19 cellular contexts compared by ENCODE assay signal in genomic region chr3:128546646-128547045, GRCh38. TPM values are rescaled to one million over a fixed set of nuclear protein-coding genes. Genes with fewer than 3 reads are reported as not detected.
DNase-seq lines count a peak whose midpoint lies in the region; TF ChIP-seq lines count a peak whose summit lies in the region.
"Had no signal": no experiment of that assay in that cellular context is flagged by ENCODE, and none has a peak within 500 bp of the region (broad histone marks: within the 10 kb centered on the region; RNA-seq: fewer than 3 reads in every experiment).

No MANE protein-coding gene starts in this region.

- H3K4me3 Mint-ChIP-seq in CD8-positive, alpha-beta memory T cell: no peak overlapping the region
- no peak overlapping the region for H3K4me3 Mint-ChIP-seq in osteocyte (ENCODE audit: unreplicated experiment)
- H3K4me3 Mint-ChIP-seq: HFFc6 had no signal

- H3K9me3 ChIP-seq in CD8-positive, alpha-beta memory T cell (ENCODE audit: low read length): no peaks in the 10 kb centered on the region

- peaks cover 23 to 33% of the 10 kb centered on the region in 2 donors for H3K27me3 Mint-ChIP-seq in CD8-positive, alpha-beta memory T cell
- peaks cover 4% of the 10 kb centered on the region for H3K27me3 Mint-ChIP-seq in osteocyte (ENCODE audit: unreplicated experiment)

- H3K27ac Mint-ChIP-seq in CD8-positive, alpha-beta memory T cell: no peak overlapping the region
- H3K27ac Mint-ChIP-seq in osteocyte (ENCODE audit: unreplicated experiment): no peak overlapping the region

- DNase-seq in NCI-H146 (lab: John Stamatoyannopoulos, UW) (peak; percentile 11), NCI-H146 treated with DMSO at 0.1 percent for 48 hours (lab: John Stamatoyannopoulos, UW; ENCODE audit: unreplicated experiment) (no peak), coronary artery (ENCODE audit: low spot score) (peak; percentile 46), osteocyte (ENCODE audit: extremely low spot score, unreplicated experiment) (peak; percentile 51), C1 segment of cervical spinal cord (lab: John Stamatoyannopoulos, UW) (no peak), NCI-H1105 (lab: John Stamatoyannopoulos, UW) (no peak), inferior parietal cortex (ENCODE audit: extremely low spot score) (no peak)
- no peak for DNase-seq in CD8-positive, alpha-beta memory T cell
- DNase-seq: 8988T; GF-D8; NCI-H1048; NCI-H1694; NCI-H526; NK-92 treated with Interleukin-12 subunit alpha and Interleukin-12 subunit beta, amount 100 ng/mL, for 24 hours; RPMI8226; SIG-M5 had no signal

- H3K36me3 ChIP-seq in CD8-positive, alpha-beta memory T cell (ENCODE audit: insufficient read depth, low read length): no peaks in the 10 kb centered on the region
- H3K36me3 ChIP-seq: BLaER1 had no signal

- peak overlapping the region; percentile 24 for H3K27ac ChIP-seq in CD8-positive, alpha-beta memory T cell (ENCODE audit: low read depth, low read length)
- H3K27ac ChIP-seq in coronary artery: no peak overlapping the region
- H3K27ac ChIP-seq: BLaER1 had no signal

- peaks cover 0 to 10% (median 0%) of the 10 kb centered on the region in 3 donors for H3K36me3 Mint-ChIP-seq in CD8-positive, alpha-beta memory T cell
- peaks cover 3% of the 10 kb centered on the region for H3K36me3 Mint-ChIP-seq in osteocyte (ENCODE audit: unreplicated experiment)

- POLR2A ChIA-PET in CD8-positive, alpha-beta memory T cell (lab: Charles Lee): no interaction called here

- no peaks in the 10 kb centered on the region for H3K4me1 ChIP-seq in CD8-positive, alpha-beta memory T cell (ENCODE audit: insufficient read depth, low read length)

- CTCF ChIA-PET in CD8-positive, alpha-beta memory T cell (lab: Charles Lee): no interaction called here

- H3K27me3 ChIP-seq in CD8-positive, alpha-beta memory T cell (ENCODE audit: insufficient read depth, low read length, poor library complexity, severe bottlenecking): no peaks in the 10 kb centered on the region
- H3K27me3 ChIP-seq: BLaER1 had no signal

- no peak for TF ChIP-seq CTCF in coronary artery (IDR thresholded peaks at IDR 0.05)
- no peak for TF ChIP-seq CTCF in osteocyte (IDR thresholded peaks at IDR 0.05)

- peaks cover 10 to 16% (median 12%) of the 10 kb centered on the region in 5 donors for H3K9me3 Mint-ChIP-seq in CD8-positive, alpha-beta memory T cell
- H3K9me3 Mint-ChIP-seq in osteocyte (ENCODE audit: unreplicated experiment): peaks cover 11% of the 10 kb centered on the region

- H3K4me1 Mint-ChIP-seq in CD8-positive, alpha-beta memory T cell: no peaks in the 10 kb centered on the region
- peaks cover 35% of the 10 kb centered on the region for H3K4me1 Mint-ChIP-seq in osteocyte (ENCODE audit: unreplicated experiment)

- no peak overlapping the region for H3K4me3 ChIP-seq in CD8-positive, alpha-beta memory T cell (ENCODE audit: low read length)
- H3K4me3 ChIP-seq in coronary artery: no peak overlapping the region
- H3K4me3 ChIP-seq: BLaER1 had no signal

RNA-seq across cellular contexts. Expression of gene GATA2, which starts 53.6 kb away (rescaled TPM):
- not detected for total RNA-seq in CD8-positive, alpha-beta memory T cell
- polyA plus RNA-seq in CD8-positive, alpha-beta memory T cell: not detected
- 0.67 and 0.91 TPM in 2 replicates for total RNA-seq in osteocyte
- total RNA-seq: OCI-LY7 had no signal

Comparison
In these comparisons a context has a peak if more than half of its experiments do, and no peak if none do; other contexts are left out.
1. DNase-seq: peak in NCI-H146 (single experiment), coronary artery (single experiment) and osteocyte (single experiment); none in NCI-H146 treated with DMSO at 0.1 percent for 48 hours (single experiment), CD8-positive, alpha-beta memory T cell (0 of 5), C1 segment of cervical spinal cord (0 of 14), NCI-H1105 (single experiment) and inferior parietal cortex (single experiment).